Comparison of ENCODE assay signal across 9 cellular contexts in genomic region chr11:124669193-124669592, GRCh38. TPM values are rescaled to one million over a fixed set of nuclear protein-coding genes. Genes with fewer than 3 reads are reported as not detected.
DNase-seq lines count a peak whose midpoint lies in the region; ATAC-seq and TF ChIP-seq lines count a peak whose summit lies in the region.
"Had no signal": no experiment of that assay in that cellular context is flagged by ENCODE, and none has a peak within 500 bp of the region (broad histone marks: within the 10 kb centered on the region; RNA-seq: fewer than 3 reads in every experiment).

No MANE protein-coding gene starts in this region.

- CTCF ChIA-PET in A673 (lab: Charles Lee), result interaction anchor here (0.6 to 2.0 kb wide), 12 partner anchors 29 to 207 kb away, joined by 3 to 21 read pairs (median 6); partner anchors contain the start of genes ESAM, ROBO3 and VSIG2

- intact Hi-C loops in A673 (cut with micrococcal nuclease; ENCODE audit: unreplicated experiment), result loop anchor here (1.0 to 2.0 kb wide), 3 partner anchors 94 to 198 kb away; no protein-coding TSS in a partner anchor

- H3K9me3 ChIP-seq in A673 (ENCODE audit: low read depth, low read length, poor library complexity, severe bottlenecking), result no peaks in the 10 kb centered on the region

- H3K4me3 ChIP-seq in A673 (ENCODE audit: low read depth, low read length, poor library complexity, severe bottlenecking) (no peak overlapping the region), retinal pigment epithelial cell (ENCODE audit: low read length) (no peak overlapping the region)

- POLR2A ChIA-PET in A673 (lab: Charles Lee; ENCODE audit: low non-redundant PET), result no interaction called here

- DNase-seq in A673 (ENCODE audit: low spot score), result peak; percentile 46
- DNase-seq in GM03348 (ENCODE audit: low spot score), result peak; percentile 78
- peak; percentile 23 for DNase-seq in NCI-H82 treated with DMSO at 0.1 percent for 48 hours (lab: John Stamatoyannopoulos, UW; ENCODE audit: unreplicated experiment)
- peak; percentile 20 for DNase-seq in activated T-cell treated with anti-CD3 and anti-CD28 coated beads for 1 hour (ENCODE audit: low read depth)
- peak; percentile 32 for DNase-seq in foreskin melanocyte
- no peak for DNase-seq in retinal pigment epithelial cell (ENCODE audit: low read depth)
- no peak for DNase-seq in OCI-M2 (lab: John Stamatoyannopoulos, UW; ENCODE audit: unreplicated experiment)

- no peak overlapping the region for H3K27ac ChIP-seq in A673 (ENCODE audit: low read depth, low read length, poor library complexity, severe bottlenecking)

- H3K4me1 ChIP-seq in A673 (ENCODE audit: insufficient read depth, low read length, poor library complexity, severe bottlenecking), result no peaks in the 10 kb centered on the region

- H3K27me3 ChIP-seq in A673 (replicated peaks; ENCODE audit: insufficient read depth, low read depth, low read length, poor library complexity), result no peaks in the 10 kb centered on the region

- no peaks in the 10 kb centered on the region for H3K36me3 ChIP-seq in A673 (ENCODE audit: insufficient read depth, low read length, poor library complexity, severe bottlenecking)

- no TSS peak for BruUV-seq in A673 (replicated peaks; lab: Mats Ljungman, UMichigan)

- ATAC-seq in HG03095 (IDR thresholded peaks at IDR 0.05; ENCODE audit: unreplicated experiment), result peak; percentile 31

- TF ChIP-seq CTCF in A673 (conservative IDR thresholded peaks at IDR 0.05; ENCODE audit: low read depth, low read length) (peak; percentile 81), retinal pigment epithelial cell (conservative IDR thresholded peaks at IDR 0.05; ENCODE audit: low read depth, low read length) (peak; percentile 75)

RNA-seq across cellular contexts. Expression of gene SIAE, which starts 4.3 kb away (rescaled TPM):
- total RNA-seq in A673 (2021), result 11.2 and 12.0 TPM in 2 replicates

RNA-seq across cellular contexts. Expression of gene SPA17, which starts 4.5 kb away (rescaled TPM):
- total RNA-seq in A673 (2021), result 22.9 and 25.8 TPM in 2 replicates

RNA-seq across cellular contexts. Expression of gene TBRG1, which starts 46.5 kb away (rescaled TPM):
- 37.8 and 44.4 TPM in 2 replicates for total RNA-seq in A673 (2021)

RNA-seq across cellular contexts. Expression of gene PANX3, which starts 58.0 kb away (rescaled TPM):
- total RNA-seq in A673 (2021), result not detected in 2 replicates
- total RNA-seq: glomerular endothelial cell had no signal

Comparison
In these comparisons a context has a peak if more than half of its experiments do, and no peak if none do; other contexts are left out.
1. DNase-seq: peak in A673 (single experiment), GM03348 (single experiment), NCI-H82 treated with DMSO at 0.1 percent for 48 hours (single experiment), activated T-cell treated with anti-CD3 and anti-CD28 coated beads for 1 hour (single experiment) and foreskin melanocyte (single experiment); none in retinal pigment epithelial cell (single experiment) and OCI-M2 (single experiment).